8 cellular contexts compared by ENCODE assay signal in genomic region chr14:39267592-39268112, GRCh38. TPM values are rescaled to one million over a fixed set of nuclear protein-coding genes. Genes with fewer than 3 reads are reported as not detected.
A peak's percentile ranks its signal among the peaks of the same experiment; 100 is the strongest.
DNase-seq lines count a peak whose midpoint lies in the region; ATAC-seq, FAIRE-seq and TF ChIP-seq lines count a peak whose summit lies in the region.

No MANE protein-coding gene starts in this region.

- H3K27ac ChIP-seq in heart right ventricle (peak overlapping the region; percentile 89 to 100 (median 98)), endothelial cell of umbilical vein (ENCODE audit: insufficient read depth, low read depth, low read length) (peak overlapping the region; percentile 92)

- BruUV-seq in endothelial cell of umbilical vein (replicated peaks; lab: Mats Ljungman, UMichigan): TSS peak; percentile 49

- H3K4me3 Mint-ChIP-seq in nephron: peak overlapping the region; percentile 88 to 96 (median 89)

- intact Hi-C loops in heart right ventricle (cut with DNase I) (loop anchor here in 8 of 10 donors (2.0 to 10.0 kb wide), 9 partner anchors 90 to 167 kb away; partner anchors contain the start of genes PNN (in 5 of the 8), FBXO33 (in 4 of the 8), TRAPPC6B (in 3 of the 8) and GEMIN2 (in 2 of the 8)), left ventricle myocardium superior (cut with micrococcal nuclease) (no loop called here), endothelial cell of umbilical vein (cut with micrococcal nuclease) (loop anchor here (1.0 to 5.0 kb wide), 6 partner anchors 50 to 165 kb away; partner anchors contain the start of genes FBXO33, PNN and SEC23A)

- no peaks in the 10 kb centered on the region for H3K27me3 Mint-ChIP-seq in nephron (ENCODE audit: low read depth)

- H3K4me1 Mint-ChIP-seq in nephron: peaks cover 40% of the 10 kb centered on the region

- H3K27me3 ChIP-seq in heart right ventricle (no peaks in the 10 kb centered on the region), endothelial cell of umbilical vein (ENCODE audit: control insufficient read depth in 2 of 2, insufficient read depth in 2 of 2, low read length in 2 of 2) (no peaks in the 10 kb centered on the region)

- WGBS in heart right ventricle, 2 donors: 1 to 2% methylated on average over 18 of the region's 18 CpGs

- peaks cover 2% of the 10 kb centered on the region for H4K20me1 ChIP-seq in endothelial cell of umbilical vein (replicated peaks; ENCODE audit: control insufficient read depth, extremely low read depth, insufficient read depth, low read length)

- ATAC-seq in heart right ventricle (no peak), left ventricle myocardium superior (no peak), HG03159 (IDR thresholded peaks at IDR 0.05; ENCODE audit: unreplicated experiment) (peak; percentile 12)

- no peak for FAIRE-seq in endothelial cell of umbilical vein (lab: Jason Lieb, UNC)

- H3K9me3 Mint-ChIP-seq in nephron: peaks cover 13% of the 10 kb centered on the region

- H3K4me3 ChIP-seq in heart right ventricle (peak overlapping the region; percentile 66 to 96 (median 88)), endothelial cell of umbilical vein (replicated peaks in 1 of 3; ENCODE audit: insufficient read depth in 1 of 3, low read depth in 1 of 3, low read length in 3 of 3) (peak overlapping the region; percentile 50 to 92 (median 84))

- peak overlapping the region; percentile 92 for H3K9ac ChIP-seq in endothelial cell of umbilical vein (replicated peaks; ENCODE audit: extremely low read depth, insufficient read depth, low read length)

- CTCF ChIA-PET in endothelial cell of umbilical vein (lab: Charles Lee): interaction anchor here (1.6 to 1.9 kb wide), 2 partner anchors 55 to 97 kb away, joined by 4 to 5 read pairs; partner anchors contain the start of gene TRAPPC6B

- no peak for DNase-seq in heart right ventricle
- no peak for DNase-seq in left ventricle myocardium superior
- DNase-seq in SHP77 treated with DMSO at 0.1 percent for 48 hours (lab: John Stamatoyannopoulos, UW): peak; percentile 48
- no peak for DNase-seq in endothelial cell of umbilical vein (ENCODE audit: low read depth, low spot score)
- no peak for DNase-seq in iPS-NIHi7 (ENCODE audit: extremely low spot score)
- no peak for DNase-seq in HuH-7.5 (ENCODE audit: low spot score)

- TF ChIP-seq CTCF in heart right ventricle (IDR thresholded peaks at IDR 0.05) (no peak), endothelial cell of umbilical vein (IDR thresholded peaks at IDR 0.05; ENCODE audit: extremely low read depth in 1 of 2, insufficient read depth in 1 of 2, low read depth in 1 of 2, low read length in 2 of 2) (no peak), nephron (IDR thresholded peaks at IDR 0.05; ENCODE audit: unreplicated experiment in 3 of 3) (no peak)

- H3K27ac Mint-ChIP-seq in nephron: peak overlapping the region; percentile 87 to 95 (median 90)

- H2AFZ ChIP-seq in endothelial cell of umbilical vein (ENCODE audit: low read depth, low read length): peak overlapping the region; percentile 99

- peaks cover 0 to 15% (median 0%) of the 10 kb centered on the region in 11 donors for H3K9me3 ChIP-seq in heart right ventricle
- H3K9me3 ChIP-seq in endothelial cell of umbilical vein (replicated peaks; ENCODE audit: control insufficient read depth, insufficient read depth, low read length): no peaks in the 10 kb centered on the region

- POLR2A ChIA-PET in endothelial cell of umbilical vein (lab: Charles Lee): interaction anchor here (2.0 kb wide), 1 partner anchor 97 kb away, joined by 8 read pairs; the partner anchor contains the start of gene TRAPPC6B

- no peaks in the 10 kb centered on the region for H3K9me1 ChIP-seq in endothelial cell of umbilical vein (replicated peaks; ENCODE audit: control insufficient read depth, extremely low read depth, insufficient read depth, low read length)

- no peak for TF ChIP-seq POLR2A in endothelial cell of umbilical vein (IDR thresholded peaks at IDR 0.05; ENCODE audit: low read depth, low read length)

- peaks cover 23% of the 10 kb centered on the region for H3K36me3 Mint-ChIP-seq in nephron (ENCODE audit: low read depth)

- H3K4me1 ChIP-seq in heart right ventricle (peaks cover 0 to 42% (median 28%) of the 10 kb centered on the region in 9 donors), endothelial cell of umbilical vein (ENCODE audit: control insufficient read depth, extremely low read depth, insufficient read depth, low read length) (peaks cover 18% of the 10 kb centered on the region)

- H3K4me2 ChIP-seq in endothelial cell of umbilical vein (ENCODE audit: insufficient read depth, low read length): peak overlapping the region; percentile 91

- dilution Hi-C loops in endothelial cell of umbilical vein (cut with MboI; ENCODE audit: extremely low pct_ligation_motif_present, low sequenced_read_pairs): no loop called here

- peaks cover 51% of the 10 kb centered on the region for H3K79me2 ChIP-seq in endothelial cell of umbilical vein (ENCODE audit: control insufficient read depth, insufficient read depth, low read length)

- H3K36me3 ChIP-seq in heart right ventricle: no peaks in the 10 kb centered on the region
- no peaks in the 10 kb centered on the region for H3K36me3 ChIP-seq in endothelial cell of umbilical vein (ENCODE audit: control insufficient read depth in 2 of 2, extremely low read depth in 1 of 2, insufficient read depth in 2 of 2, low read length in 2 of 2)

TF ChIP-seq in endothelial cell of umbilical vein, 7 proteins besides CTCF, POLR2A, EP300 and RAD21:
- TF ChIP-seq GATA2 (IDR thresholded peaks at IDR 0.05; ENCODE audit: insufficient read depth, insufficient read length, low read depth, low read length) (no peak), JUN (IDR thresholded peaks at IDR 0.05; ENCODE audit: borderline replicate concordance, insufficient read depth, insufficient read length, low read depth) (no peak)

RNA-seq across cellular contexts. Expression of gene MIA2, which starts 33.9 kb away (rescaled TPM):
- total RNA-seq in heart right ventricle (10 to 100 TPM; 17.8 to 34.2 (median 22.3) TPM), left ventricle myocardium superior (26.5 TPM), endothelial cell of umbilical vein (14.9 and 16.2 TPM in 2 replicates)
- polyA plus RNA-seq in heart right ventricle (10 to 100 TPM in 1 of 2 donors, 1 to 10 TPM in 1; 8.0 to 34.6 TPM), endothelial cell of umbilical vein (9.4 and 10.4 TPM in 2 replicates)
- polyA plus RNA-seq in endothelial cell of umbilical vein (2011; cell fraction: cytosol; rRNA removed): 9.8 and 10.5 TPM in 2 replicates
- polyA plus RNA-seq in endothelial cell of umbilical vein (2011; cell fraction: nucleus; rRNA removed): 22.2 and 22.6 TPM in 2 replicates
- polyA plus RNA-seq in endothelial cell of umbilical vein (2012): 11.4 and 12.4 TPM in 2 replicates
- 8.4 and 10.7 TPM in 2 replicates for polyA minus RNA-seq in endothelial cell of umbilical vein
- polyA minus RNA-seq in endothelial cell of umbilical vein (2011; cell fraction: cytosol; rRNA and poly(A)+ RNA removed): 15.4 TPM
- 14.5 and 19.3 TPM in 2 replicates for polyA minus RNA-seq in endothelial cell of umbilical vein (2011; cell fraction: nucleus; rRNA and poly(A)+ RNA removed)
